In genomic region chr6:168536196-168536595, GRCh38 we compare ENCODE assay signal across 14 cellular contexts.
"Had no signal": no experiment of that assay in that cellular context is flagged by ENCODE, and none has a peak within 500 bp of the region (broad histone marks: within the 10 kb centered on the region; RNA-seq: fewer than 3 reads in every experiment).

No MANE protein-coding gene starts in this region.

- H3K9me3 ChIP-seq: colonic mucosa, mucosa of descending colon, tibial nerve had no signal

- H3K36me3 ChIP-seq: colonic mucosa, tibial nerve had no signal

- H3K4me3 ChIP-seq: colonic mucosa, mucosa of descending colon, smooth muscle cell, tibial nerve had no signal

- ATAC-seq: activated CD4-positive, alpha-beta T cell treated with anti-CD3 and anti-CD28 coated beads for 36 hours; left colon; mucosa of descending colon had no signal

- H3K4me1 ChIP-seq: colonic mucosa had no signal

- H3K27ac ChIP-seq: colonic mucosa, VCaP had no signal

- DNase-seq: activated CD4-positive, alpha-beta memory T cell treated with anti-CD3 and anti-CD28 coated beads, Interleukin-2, amount 10 ng/mL, durations not matched to agents 7 days and 5 days; activated CD4-positive, alpha-beta T cell treated with anti-CD3 and anti-CD28 coated beads for 36 hours; activated T-cell treated with anti-CD3 and anti-CD28 coated beads, Interleukin-2, amount 50 U/mL, for 48 hours; aorta; colonic mucosa; effector CD8-positive, alpha-beta T cell; left colon; mammary epithelial cell; mucosa of descending colon; stimulated activated CD4-positive, alpha-beta T cell treated with anti-CD3 and anti-CD28 coated beads, Interleukin-1b, Interleukin-23, amount 100 ng/mL, for 48 hours; T-helper 1 cell had no signal

- H3K27me3 ChIP-seq: colonic mucosa, tibial nerve had no signal
